1 cellular context compared by ENCODE assay signal in the genomic region with DNA sequence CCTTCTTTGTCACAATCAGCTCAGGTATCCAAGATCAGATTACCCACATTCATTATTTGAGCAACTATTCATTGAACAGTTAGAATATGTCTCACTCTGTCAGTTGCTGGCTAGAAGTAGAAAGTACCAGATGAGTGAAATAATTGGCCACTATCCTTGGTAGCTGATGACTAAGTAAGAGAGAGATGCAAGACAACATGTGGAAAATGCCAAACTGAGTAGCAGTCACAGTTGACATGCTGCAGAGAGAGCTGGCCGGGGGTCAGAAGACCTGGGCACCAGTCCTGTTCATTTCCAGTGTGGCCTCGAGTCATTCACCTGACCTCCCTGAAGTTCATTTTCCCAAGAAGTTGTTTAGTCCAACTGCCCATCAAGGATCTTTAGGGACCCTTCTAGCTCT.
TF ChIP-seq lines count a peak whose summit lies in the region.

No MANE protein-coding gene starts in this region.

TF ChIP-seq in SK-N-SH, 30 proteins besides CTCF, POLR2A, EP300 and RAD21 (continued from another document):
- TF ChIP-seq, protein P1, sequence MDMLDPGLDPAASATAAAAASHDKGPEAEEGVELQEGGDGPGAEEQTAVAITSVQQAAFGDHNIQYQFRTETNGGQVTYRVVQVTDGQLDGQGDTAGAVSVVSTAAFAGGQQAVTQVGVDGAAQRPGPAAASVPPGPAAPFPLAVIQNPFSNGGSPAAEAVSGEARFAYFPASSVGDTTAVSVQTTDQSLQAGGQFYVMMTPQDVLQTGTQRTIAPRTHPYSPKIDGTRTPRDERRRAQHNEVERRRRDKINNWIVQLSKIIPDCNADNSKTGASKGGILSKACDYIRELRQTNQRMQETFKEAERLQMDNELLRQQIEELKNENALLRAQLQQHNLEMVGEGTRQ (IDR thresholded peaks at IDR 0.05; ENCODE audit: borderline replicate concordance, low read depth, low read length): no peak
- TF ChIP-seq, protein P2, sequence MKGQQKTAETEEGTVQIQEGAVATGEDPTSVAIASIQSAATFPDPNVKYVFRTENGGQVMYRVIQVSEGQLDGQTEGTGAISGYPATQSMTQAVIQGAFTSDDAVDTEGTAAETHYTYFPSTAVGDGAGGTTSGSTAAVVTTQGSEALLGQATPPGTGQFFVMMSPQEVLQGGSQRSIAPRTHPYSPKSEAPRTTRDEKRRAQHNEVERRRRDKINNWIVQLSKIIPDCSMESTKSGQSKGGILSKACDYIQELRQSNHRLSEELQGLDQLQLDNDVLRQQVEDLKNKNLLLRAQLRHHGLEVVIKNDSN (IDR thresholded peaks at IDR 0.05; ENCODE audit: borderline replicate concordance, low read depth): no peak
